Comparison of ENCODE assay signal across 1 cellular context in genomic region chr1:68459091-68459490, GRCh38.
TF ChIP-seq lines count a peak whose summit lies in the region.

No MANE protein-coding gene starts in this region.

TF ChIP-seq in HCT116, 20 proteins besides CTCF, POLR2A, EP300 and RAD21 (continued from another document):
- TF ChIP-seq MAX (IDR thresholded peaks at IDR 0.05) = no peak
- TF ChIP-seq YY1 (IDR thresholded peaks at IDR 0.05; ENCODE audit: extremely low read depth, insufficient replicate concordance, low read depth, low read length) = no peak
TF ChIP-seq in HCT116: peak in this region for 0.
